ENCODE assay signal across 28 cellular contexts in genomic region chr21:32377991-32378390, GRCh38.
DNase-seq lines count a peak whose midpoint lies in the region; ATAC-seq and TF ChIP-seq lines count a peak whose summit lies in the region.
"Had no signal": no experiment of that assay in that cellular context is flagged by ENCODE, and none has a peak within 500 bp of the region (broad histone marks: within the 10 kb centered on the region; RNA-seq: fewer than 3 reads in every experiment).

No MANE protein-coding gene starts in this region.

- peaks cover 46% of the 10 kb centered on the region for H3K4me1 Mint-ChIP-seq in nephron
- no peaks in the 10 kb centered on the region for H3K4me1 Mint-ChIP-seq in stimulated activated naive CD8-positive, alpha-beta T cell treated with anti-CD3 and anti-CD28 coated beads, Interleukin-15, amount 100 ng/mL, for 72 hours
- no peaks in the 10 kb centered on the region for H3K4me1 Mint-ChIP-seq in T-helper 2 cell treated with Interferon-gamma antibody and Interleukin-4, amounts not matched to agents 5 μg/mL and 100 μg/mL, for 36 hours (ENCODE audit: low read depth)
- H3K4me1 Mint-ChIP-seq: activated naive CD8-positive, alpha-beta T cell treated with anti-CD3 and anti-CD28 coated beads, Interleukin-2, amount 10 ng/mL, durations not matched to agents 7 days and 5 days had no signal

- TF ChIP-seq CTCF in nephron (IDR thresholded peaks at IDR 0.05; ENCODE audit: unreplicated experiment in 3 of 3), result no peak

- peak overlapping the region; percentile 5 for H3K27ac ChIP-seq in cingulate gyrus (ENCODE audit: low read depth, low read length)
- H3K27ac ChIP-seq: esophagus squamous epithelium, foreskin keratinocyte, GM23248 had no signal

- H3K27me3 Mint-ChIP-seq in nephron (ENCODE audit: low read depth), result no peaks in the 10 kb centered on the region
- H3K27me3 Mint-ChIP-seq in stimulated activated naive CD8-positive, alpha-beta T cell treated with anti-CD3 and anti-CD28 coated beads, Interleukin-15, amount 100 ng/mL, for 72 hours, result no peaks in the 10 kb centered on the region
- no peaks in the 10 kb centered on the region for H3K27me3 Mint-ChIP-seq in T-helper 2 cell treated with Interferon-gamma antibody and Interleukin-4, amounts not matched to agents 5 μg/mL and 100 μg/mL, for 36 hours (ENCODE audit: low read depth)
- H3K27me3 Mint-ChIP-seq: activated B cell treated with CpG ODN at 0.5 μM for 24 hours; activated naive CD8-positive, alpha-beta T cell treated with anti-CD3 and anti-CD28 coated beads, Interleukin-2, amount 10 ng/mL, durations not matched to agents 7 days and 5 days; CD4-positive, CD25-positive, alpha-beta regulatory T cell; central memory CD8-positive, alpha-beta T cell; natural killer cell treated with Interleukin-12 subunit alpha and Interleukin-12 subunit beta and Interleukin-15 and Interleukin-18, amount 100 ng/mL, for 72 hours had no signal

- peak; percentile 89 for DNase-seq in COLO829 (ENCODE audit: low spot score)
- no peak for DNase-seq in stimulated activated naive CD8-positive, alpha-beta T cell treated with anti-CD3 and anti-CD28 coated beads, Interleukin-15, amount 100 ng/mL, for 72 hours
- no peak for DNase-seq in NCI-H2081 (lab: John Stamatoyannopoulos, UW)
- no peak for DNase-seq in T-helper 2 cell treated with Interferon-gamma antibody and Interleukin-4, amounts not matched to agents 5 μg/mL and 100 μg/mL, for 36 hours (ENCODE audit: low spot score)
- DNase-seq: activated B cell treated with CpG ODN at 0.5 μM for 24 hours; activated CD4-positive, alpha-beta T cell treated with anti-CD3 and anti-CD28 coated beads, Interleukin-2, amount 50 U/mL, for 1 hour; activated gamma-delta T cell; activated naive CD8-positive, alpha-beta T cell treated with anti-CD3 and anti-CD28 coated beads, Interleukin-2, amount 10 ng/mL, durations not matched to agents 7 days and 5 days; activated T-cell treated with anti-CD3 and anti-CD28 coated beads, Interleukin-2, amount 50 U/mL, for 4 hours; CD4-positive, CD25-positive, alpha-beta regulatory T cell; dermis blood vessel endothelial cell; DND-41; esophagus squamous epithelium; foreskin keratinocyte; GM23248; heart right ventricle; kidney; NCI-H1092; NCI-H1694 treated with DMSO at 0.1 percent for 48 hours; NCI-H2171; SJCRH30 had no signal

- no peak for ATAC-seq in stimulated activated naive CD8-positive, alpha-beta T cell treated with anti-CD3 and anti-CD28 coated beads, Interleukin-15, amount 100 ng/mL, for 72 hours
- ATAC-seq in GM21381 (IDR thresholded peaks at IDR 0.05; ENCODE audit: unreplicated experiment), result no peak
- ATAC-seq in GM18511 (IDR thresholded peaks at IDR 0.05; ENCODE audit: unreplicated experiment), result no peak
- ATAC-seq: A549; activated T-cell treated with anti-CD3 and anti-CD28 coated beads, Interleukin-2, amount 50 U/mL, for 4 hours; foreskin keratinocyte; natural killer cell treated with Interleukin-12 subunit alpha and Interleukin-12 subunit beta and Interleukin-15 and Interleukin-18, amount 100 ng/mL, for 72 hours had no signal

- H3K4me3 Mint-ChIP-seq in nephron, result no peak overlapping the region
- H3K4me3 Mint-ChIP-seq in stimulated activated naive CD8-positive, alpha-beta T cell treated with anti-CD3 and anti-CD28 coated beads, Interleukin-15, amount 100 ng/mL, for 72 hours, result no peak overlapping the region
- no peak overlapping the region for H3K4me3 Mint-ChIP-seq in T-helper 2 cell treated with Interferon-gamma antibody and Interleukin-4, amounts not matched to agents 5 μg/mL and 100 μg/mL, for 36 hours
- H3K4me3 Mint-ChIP-seq: activated B cell treated with CpG ODN at 0.5 μM for 24 hours; activated naive CD8-positive, alpha-beta T cell treated with anti-CD3 and anti-CD28 coated beads, Interleukin-2, amount 10 ng/mL, durations not matched to agents 7 days and 5 days; activated T-cell treated with anti-CD3 and anti-CD28 coated beads, Interleukin-2, amount 50 U/mL, for 4 hours; CD4-positive, CD25-positive, alpha-beta regulatory T cell; central memory CD8-positive, alpha-beta T cell; natural killer cell treated with Interleukin-12 subunit alpha and Interleukin-12 subunit beta and Interleukin-15 and Interleukin-18, amount 100 ng/mL, for 72 hours had no signal

- H3K27ac Mint-ChIP-seq in nephron, result peak overlapping the region in 2 of 3 experiments; percentile 61 to 64
- peak overlapping the region; percentile 6 to 57 for H3K27ac Mint-ChIP-seq in stimulated activated naive CD8-positive, alpha-beta T cell treated with anti-CD3 and anti-CD28 coated beads, Interleukin-15, amount 100 ng/mL, for 72 hours
- H3K27ac Mint-ChIP-seq in T-helper 2 cell treated with Interferon-gamma antibody and Interleukin-4, amounts not matched to agents 5 μg/mL and 100 μg/mL, for 36 hours, result no peak overlapping the region
- H3K27ac Mint-ChIP-seq: activated B cell treated with CpG ODN at 0.5 μM for 24 hours; activated naive CD8-positive, alpha-beta T cell treated with anti-CD3 and anti-CD28 coated beads, Interleukin-2, amount 10 ng/mL, durations not matched to agents 7 days and 5 days; CD4-positive, CD25-positive, alpha-beta regulatory T cell; natural killer cell treated with Interleukin-12 subunit alpha and Interleukin-12 subunit beta and Interleukin-15 and Interleukin-18, amount 100 ng/mL, for 72 hours had no signal

- peaks cover 55% of the 10 kb centered on the region for H3K36me3 Mint-ChIP-seq in nephron (ENCODE audit: low read depth)
- H3K36me3 Mint-ChIP-seq in T-helper 2 cell treated with Interferon-gamma antibody and Interleukin-4, amounts not matched to agents 5 μg/mL and 100 μg/mL, for 36 hours (ENCODE audit: low read depth), result peaks cover 31% of the 10 kb centered on the region

- no peaks in the 10 kb centered on the region for H3K9me3 Mint-ChIP-seq in nephron
- no peaks in the 10 kb centered on the region for H3K9me3 Mint-ChIP-seq in stimulated activated naive CD8-positive, alpha-beta T cell treated with anti-CD3 and anti-CD28 coated beads, Interleukin-15, amount 100 ng/mL, for 72 hours
- no peaks in the 10 kb centered on the region for H3K9me3 Mint-ChIP-seq in T-helper 2 cell treated with Interferon-gamma antibody and Interleukin-4, amounts not matched to agents 5 μg/mL and 100 μg/mL, for 36 hours
- H3K9me3 Mint-ChIP-seq: activated B cell treated with CpG ODN at 0.5 μM for 24 hours; activated naive CD8-positive, alpha-beta T cell treated with anti-CD3 and anti-CD28 coated beads, Interleukin-2, amount 10 ng/mL, durations not matched to agents 7 days and 5 days; activated T-cell treated with anti-CD3 and anti-CD28 coated beads, Interleukin-2, amount 50 U/mL, for 4 hours; CD4-positive, CD25-positive, alpha-beta regulatory T cell; central memory CD8-positive, alpha-beta T cell; natural killer cell treated with Interleukin-12 subunit alpha and Interleukin-12 subunit beta and Interleukin-15 and Interleukin-18, amount 100 ng/mL, for 72 hours had no signal
